ENCODE assay signal across 18 cellular contexts in the genomic region with DNA sequence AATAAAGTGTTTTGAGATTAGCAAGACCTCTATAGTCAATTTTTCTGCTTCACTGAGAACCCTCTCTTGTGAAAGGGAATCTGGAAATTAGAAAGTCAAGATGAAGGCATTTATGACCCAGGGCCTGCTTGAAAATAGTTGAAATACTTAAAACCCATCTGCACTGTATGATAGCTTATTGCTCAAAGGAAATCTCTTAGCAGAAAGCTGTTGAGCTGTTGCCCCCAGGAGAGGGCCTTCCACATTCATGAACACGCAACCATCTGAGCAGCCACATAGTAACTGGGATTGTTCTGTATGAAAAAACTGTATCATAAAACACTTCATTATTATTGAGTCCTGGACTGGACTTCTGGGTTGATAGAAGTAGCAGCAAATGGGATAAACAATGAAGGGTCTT.
"Had no signal": no experiment of that assay in that cellular context is flagged by ENCODE, and none has a peak within 500 bp of the region (broad histone marks: within the 10 kb centered on the region; RNA-seq: fewer than 3 reads in every experiment).

No MANE protein-coding gene starts in this region.

- H3K4me3 ChIP-seq: cardiac muscle cell, gastrocnemius medialis, lower lobe of right lung, ovary, sigmoid colon, tibial nerve, vagina had no signal

- H3K27ac ChIP-seq: cardiac muscle cell, gastrocnemius medialis, heart right ventricle, lower lobe of right lung, ovary, sigmoid colon, tibial nerve, vagina had no signal

- H3K27me3 ChIP-seq: cardiac muscle cell, gastrocnemius medialis, heart right ventricle, ovary, sigmoid colon, tibial nerve, vagina had no signal

- H3K4me1 ChIP-seq: gastrocnemius medialis, sigmoid colon, vagina had no signal

- H3K9me3 ChIP-seq: gastrocnemius medialis, lower lobe of right lung, ovary, sigmoid colon, vagina had no signal

- DNase-seq: activated CD4-positive, alpha-beta T cell treated with anti-CD3 and anti-CD28 coated beads for 1 hour; activated CD4-positive, alpha-beta T cell treated with anti-CD3 and anti-CD28 coated beads, Interleukin-2, amount 50 U/mL, for 4 hours; activated naive CD4-positive, alpha-beta T cell treated with anti-CD3 and anti-CD28 coated beads for 36 hours; activated naive CD8-positive, alpha-beta T cell treated with anti-CD3 and anti-CD28 coated beads, Interleukin-2, amount 50 U/mL, for 24 hours; gastrocnemius medialis; heart right ventricle; left colon; lower lobe of right lung; ovary; sigmoid colon; T-helper 1 cell; T1000 had no signal

- H3K36me3 ChIP-seq: cardiac muscle cell, gastrocnemius medialis, heart right ventricle, lower lobe of right lung, ovary, sigmoid colon, tibial nerve, vagina had no signal

- ATAC-seq: activated naive CD8-positive, alpha-beta T cell treated with anti-CD3 and anti-CD28 coated beads, Interleukin-2, amount 50 U/mL, for 24 hours; activated T-helper 17 cell treated with anti-CD3 and anti-CD28 coated beads, Interleukin-2, amount 50 U/mL, for 72 hours; esophagus mucosa; gastrocnemius medialis; heart right ventricle; left colon; lower lobe of right lung; stimulated activated memory B cell treated with anti-CD40 and anti-IgM and Interleukin-4, amounts not matched to agents 10 μg/mL and 1 μg/mL and 100 μg/mL, for 72 hours had no signal
